Comparison of ENCODE assay signal across 9 cellular contexts in the genomic region with DNA sequence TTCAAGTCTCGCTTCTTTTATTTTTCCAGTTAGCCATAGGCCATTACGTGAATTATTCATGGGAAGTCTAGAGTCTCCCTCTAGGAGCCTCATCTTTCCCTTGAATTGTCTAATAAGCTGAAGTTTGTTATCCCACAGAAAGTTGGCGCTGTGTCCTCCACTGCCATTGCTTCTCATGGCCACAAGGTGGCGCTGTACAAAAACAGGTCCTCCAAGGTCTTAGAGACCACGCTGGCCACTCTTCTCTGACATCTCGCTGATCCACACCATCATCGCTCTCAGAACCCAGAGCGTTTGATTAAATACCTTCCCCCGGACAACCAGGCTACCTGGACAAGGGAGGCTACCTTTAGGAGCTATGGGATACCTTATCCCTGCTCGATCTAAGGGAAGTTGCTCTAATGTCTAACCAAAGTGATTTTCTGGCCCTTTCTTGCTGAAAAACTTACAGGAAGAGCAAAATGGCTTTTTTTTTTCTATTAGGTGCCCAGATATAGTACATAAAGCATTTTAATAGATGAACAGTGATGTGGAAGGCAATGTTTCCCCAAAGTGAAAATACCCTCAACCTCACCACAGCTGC.
DNase-seq lines count a peak whose midpoint lies in the region; ATAC-seq and FAIRE-seq lines count a peak whose summit lies in the region.
"Had no signal": no experiment of that assay in that cellular context is flagged by ENCODE, and none has a peak within 500 bp of the region (broad histone marks: within the 10 kb centered on the region; RNA-seq: fewer than 3 reads in every experiment).

No MANE protein-coding gene starts in this region.

- H3K27me3 ChIP-seq in small intestine (ENCODE audit: control insufficient read depth in 2 of 2, insufficient read depth in 2 of 2, low read length in 2 of 2): no peaks in the 10 kb centered on the region

- ATAC-seq in HG03354 (IDR thresholded peaks at IDR 0.05; ENCODE audit: poor library complexity, severe bottlenecking, unreplicated experiment): peak; percentile 75
- no peak for ATAC-seq in left ventricle myocardium superior
- no peak for ATAC-seq in HG03439 (IDR thresholded peaks at IDR 0.05; ENCODE audit: unreplicated experiment)

- H3K27ac ChIP-seq in small intestine (ENCODE audit: low read depth in 1 of 2, low read length in 1 of 2): no peak overlapping the region

- WGBS in small intestine, 3 donors: 20 to 36% (median 34%) methylated on average over 10 of the region's 10 CpGs

- no peak overlapping the region for H3K4me3 ChIP-seq in small intestine (ENCODE audit: low read depth in 1 of 2, low read length in 2 of 2)

- H3K4me1 ChIP-seq in small intestine (ENCODE audit: control insufficient read depth in 2 of 2, insufficient read depth in 1 of 2, low read depth in 1 of 2, low read length in 1 of 2): no peaks in the 10 kb centered on the region

- no peaks in the 10 kb centered on the region for H3K36me3 ChIP-seq in small intestine (ENCODE audit: control insufficient read depth in 2 of 2, insufficient read depth in 2 of 2, low read length in 2 of 2)

- DNase-seq in NK-92 treated with Interleukin-12 subunit alpha and Interleukin-12 subunit beta, amount 100 ng/mL, for 24 hours (lab: John Stamatoyannopoulos, UW): peak; percentile 11
- DNase-seq in NK-92 (lab: John Stamatoyannopoulos, UW; ENCODE audit: unreplicated experiment) (no peak), NCI-H774 (lab: John Stamatoyannopoulos, UW) (peak; percentile 16), left ventricle myocardium superior (peak; percentile 37), small intestine (peak; percentile 25)
- DNase-seq in activated effector memory CD4-positive, alpha-beta T cell treated with anti-CD3 and anti-CD28 coated beads, Interleukin-2, amount 50 U/mL, for 16 hours: peak; percentile 71

- no peak for FAIRE-seq in small intestine (lab: Jason Lieb, UNC)
- FAIRE-seq: G401.6 had no signal

- H3K9me3 ChIP-seq in small intestine (ENCODE audit: control insufficient read depth, low read depth): no peaks in the 10 kb centered on the region

- intact Hi-C loops in left ventricle myocardium superior (cut with micrococcal nuclease): loop anchor here (2.0 kb wide), 1 partner anchor 100 kb away; no protein-coding TSS in a partner anchor
